Comparison of ENCODE assay signal across 8 cellular contexts in genomic region chr5:154445422-154446182, GRCh38. TPM values are rescaled to one million over a fixed set of nuclear protein-coding genes. Genes with fewer than 3 reads are reported as not detected.
DNase-seq lines count a peak whose midpoint lies in the region; ATAC-seq and TF ChIP-seq lines count a peak whose summit lies in the region.

TSS of gene SAP30L (plus strand) at chr5:154445997. CDS start at chr5:154446605, 608 bp downstream.

- H3K9me3 Mint-ChIP-seq in activated naive CD4-positive, alpha-beta T cell treated with anti-CD3 and anti-CD28 coated beads, Interleukin-2, amount 50 U/mL, for 72 hours, result no peaks in the 10 kb centered on the region

- TF ChIP-seq CTCF in GM10266 (IDR thresholded peaks at IDR 0.05; ENCODE audit: control insufficient read depth, insufficient read depth, low read depth, missing control alignments), result no peak
- no peak for TF ChIP-seq CTCF in omental fat pad (IDR thresholded peaks at IDR 0.05)

- peak within 1 kb of the TSS; percentile 94 to 95 for H3K27ac Mint-ChIP-seq in activated naive CD4-positive, alpha-beta T cell treated with anti-CD3 and anti-CD28 coated beads, Interleukin-2, amount 50 U/mL, for 72 hours

- peak; percentile 96 for ATAC-seq in HG02610 (IDR thresholded peaks at IDR 0.05; ENCODE audit: unreplicated experiment)
- ATAC-seq in activated naive CD4-positive, alpha-beta T cell treated with anti-CD3 and anti-CD28 coated beads, Interleukin-2, amount 50 U/mL, for 72 hours, result peak; percentile 96 to 97
- ATAC-seq in omental fat pad (ENCODE audit: low FRiP score), result peak; percentile 96

- peaks cover 20 to 32% of the 10 kb centered on the region in 2 donors for H3K36me3 Mint-ChIP-seq in activated naive CD4-positive, alpha-beta T cell treated with anti-CD3 and anti-CD28 coated beads, Interleukin-2, amount 50 U/mL, for 72 hours

- DNase-seq in GM10266 (ENCODE audit: extremely low spot score), result peak; percentile 99
- peak; percentile 77 for DNase-seq in NCI-H1092 (lab: John Stamatoyannopoulos, UW)
- DNase-seq in SKM-1 (lab: John Stamatoyannopoulos, UW; ENCODE audit: unreplicated experiment), result peak; percentile 89
- peak; percentile 97 to 98 for DNase-seq in activated naive CD4-positive, alpha-beta T cell treated with anti-CD3 and anti-CD28 coated beads, Interleukin-2, amount 50 U/mL, for 72 hours (ENCODE audit: low spot score in 2 of 2)
- DNase-seq in glomerular endothelial cell (ENCODE audit: extremely low read depth, low read depth, low spot score), result no peak
- peak; percentile 88 for DNase-seq in omental fat pad (ENCODE audit: low spot score)

- H3K27ac ChIP-seq in temporal lobe (ENCODE audit: low read depth, low read length), result no peak within 1 kb of the TSS

RNA-seq across cellular contexts. Expression of gene SAP30L, which starts in this region (rescaled TPM):
- 10 to 100 TPM; 25.5 to 31.0 TPM for total RNA-seq in activated naive CD4-positive, alpha-beta T cell treated with anti-CD3 and anti-CD28 coated beads, Interleukin-2, amount 50 U/mL, for 72 hours
- total RNA-seq in glomerular endothelial cell (32.2 and 36.5 TPM in 2 replicates), omental fat pad (10 to 100 TPM; 20.3 to 53.9 (median 31.2) TPM), temporal lobe (25.3 TPM)
